ENCODE assay signal across 19 cellular contexts in genomic region chr5:127256886-127257597, GRCh38. TPM values are rescaled to one million over a fixed set of nuclear protein-coding genes. Genes with fewer than 3 reads are reported as not detected.
A peak's percentile ranks its signal among the peaks of the same experiment; 100 is the strongest.
DNase-seq lines count a peak whose midpoint lies in the region; ATAC-seq, FAIRE-seq and TF ChIP-seq lines count a peak whose summit lies in the region.
"Had no signal": no experiment of that assay in that cellular context is flagged by ENCODE, and none has a peak within 500 bp of the region (broad histone marks: within the 10 kb centered on the region; RNA-seq: fewer than 3 reads in every experiment).

No MANE protein-coding gene starts in this region.

- H4K20me1 ChIP-seq in H1 (replicated peaks in 1 of 2; ENCODE audit: control insufficient read depth in 1 of 2, insufficient read depth in 2 of 2, low read length in 2 of 2) = no peaks in the 10 kb centered on the region

- POLR2A ChIA-PET in H1 (lab: Charles Lee; ENCODE audit: partially characterized antibody) = interaction anchor here (0.6 kb wide), 1 partner anchor 335 kb away, joined by 4 read pairs; no protein-coding TSS in a partner anchor

- no peak overlapping the region for H4K8ac ChIP-seq in H1 (ENCODE audit: extremely low read depth, insufficient read depth, low read length)

- H4K5ac ChIP-seq in H1 (ENCODE audit: insufficient read length, low read depth, low read length) = no peak overlapping the region

- no peak overlapping the region for H3K14ac ChIP-seq in H1 (ENCODE audit: insufficient read length)

- H3K4me1 ChIP-seq in HUES48 (ENCODE audit: control insufficient read depth, insufficient read depth, low read length) = peaks cover 14% of the 10 kb centered on the region
- 0 out of 7 replicates have a peak, but pooled peaks cover 0 to 2% (median 0%) of the 10 kb centered on the region in 4 experiments for H3K4me1 ChIP-seq in H1 (replicated peaks in 1 of 4; ENCODE audit: control insufficient read depth in 3 of 4, insufficient read depth in 4 of 4, low read length in 3 of 4)
- H3K4me1 ChIP-seq in small intestine (ENCODE audit: control insufficient read depth in 2 of 2, insufficient read depth in 1 of 2, low read depth in 1 of 2, low read length in 1 of 2) = no peaks in the 10 kb centered on the region
- H3K4me1 ChIP-seq: A549, BE2C had no signal

- no peak overlapping the region for H2BK12ac ChIP-seq in H1 (ENCODE audit: low read depth, low read length)

- TF ChIP-seq RAD21 in H1 (IDR thresholded peaks at IDR 0.05 in 1 of 2, conservative IDR thresholded peaks at IDR 0.05 in 1 of 2; ENCODE audit: low read depth in 2 of 2, low read length in 2 of 2) = no peak

- CTCF ChIA-PET in H1 (lab: Charles Lee; ENCODE audit: partially characterized antibody) = no interaction called here

- H3K27me3 ChIP-seq in HUES48 (ENCODE audit: control insufficient read depth, insufficient read depth, low read length) (no peaks in the 10 kb centered on the region), H1 (replicated peaks in 1 of 4; ENCODE audit: control insufficient read depth in 3 of 4, extremely low read depth in 1 of 4, insufficient read depth in 3 of 4, low read length in 3 of 4) (no peaks in the 10 kb centered on the region), small intestine (ENCODE audit: control insufficient read depth in 2 of 2, insufficient read depth in 2 of 2, low read length in 2 of 2) (no peaks in the 10 kb centered on the region)
- H3K27me3 ChIP-seq: BE2C had no signal

- H3K23me2 ChIP-seq in H1 (ENCODE audit: low read depth, low read length) = no peaks in the 10 kb centered on the region

- H4K91ac ChIP-seq in H1 (replicated peaks; ENCODE audit: insufficient read length, low read length) = no peak overlapping the region

- no peak overlapping the region for H2BK15ac ChIP-seq in H1 (ENCODE audit: low read length)

- FAIRE-seq in H1 (lab: Jason Lieb, UNC) = peak; percentile 62
- no peak for FAIRE-seq in small intestine (lab: Jason Lieb, UNC)
- FAIRE-seq: A549, D721Med, GM12892, H54, K562 had no signal

- H3K18ac ChIP-seq in H1 (ENCODE audit: extremely low read depth, low read length) = no peak overlapping the region

- H3K23ac ChIP-seq in H1 (ENCODE audit: insufficient read length) = no peak overlapping the region

- H3K9ac ChIP-seq in HUES48 (ENCODE audit: low read depth, low read length) (0 out of 2 replicates have a peak overlapping the region, but pooled peaks have one; percentile 12), H1 (replicated peaks in 1 of 4; ENCODE audit: extremely low read depth in 1 of 4, low read depth in 3 of 4, low read length in 3 of 4) (no peak overlapping the region)

- no peak overlapping the region for H2AFZ ChIP-seq in H1 (ENCODE audit: low read length)

- intact Hi-C loops in left colon (cut with DNase I, micrococcal nuclease) = no loop called here

- peaks cover 15% of the 10 kb centered on the region for H3K9me3 ChIP-seq in HUES48 (ENCODE audit: control insufficient read depth, insufficient read depth, low read length)
- peaks cover 13 to 14% of the 10 kb centered on the region in 2 experiments for H3K9me3 ChIP-seq in H1 (ENCODE audit: insufficient read depth in 2 of 2, low read depth in 1 of 2, low read length in 1 of 2)
- peaks cover 2% of the 10 kb centered on the region for H3K9me3 ChIP-seq in small intestine (ENCODE audit: control insufficient read depth, low read depth)
- H3K9me3 ChIP-seq: BE2C had no signal

- in situ Hi-C loops in GM13977 (cut with MboI; ENCODE audit: low pct_unique_long_range_greater_than_20kb, low sequenced_read_pairs, unreplicated experiment) = no loop called here

- H3K36me3 ChIP-seq in HUES48 (ENCODE audit: control insufficient read depth, insufficient read depth, low read length) (no peaks in the 10 kb centered on the region), H1 (ENCODE audit: control insufficient read depth in 2 of 4, insufficient read depth in 4 of 4, low read length in 3 of 4) (peaks cover 0 to 5% (median 0%) of the 10 kb centered on the region in 4 experiments; a peak in 1 of 8 replicates), small intestine (ENCODE audit: control insufficient read depth in 2 of 2, insufficient read depth in 2 of 2, low read length in 2 of 2) (no peaks in the 10 kb centered on the region)
- H3K36me3 ChIP-seq: BE2C had no signal

- TF ChIP-seq CTCF in H1 (IDR thresholded peaks at IDR 0.05; ENCODE audit: control extremely low read depth in 1 of 3, insufficient read depth in 1 of 3, low read depth in 1 of 3, low read length in 3 of 3) (no peak), GM13977 (IDR thresholded peaks at IDR 0.05; ENCODE audit: extremely low read depth, insufficient read depth, missing control alignments) (no peak)

- 59% methylated on average over 2 of the region's 2 CpGs; no CpG with 5 or more reads in 1 of the 2 experiments for WGBS in H1 (ENCODE audit: extremely low coverage in 1 of 2, insufficient coverage in 1 of 2, insufficient read length in 1 of 2, insufficient replicate concordance in 2 of 2, low coverage in 1 of 2, low lambda C conversion rate in 2 of 2, missing lambda C conversion rate in 1 of 2), 2 experiments
- WGBS in small intestine, 3 donors = 35 to 65% (median 60%) methylated on average over 2 of the region's 2 CpGs

- DNase-seq in H1 (ENCODE audit: low read depth in 1 of 2, low spot score in 2 of 2) (no peak), left colon (no peak), small intestine (peak; percentile 51), SIG-M5 (lab: John Stamatoyannopoulos, UW) (no peak), GM13977 (ENCODE audit: low spot score) (no peak)
- DNase-seq: BE2C; CD8-positive, alpha-beta T cell; COR-L47; DND-41; GDM1 had no signal

- H2BK120ac ChIP-seq in H1 (replicated peaks; ENCODE audit: low read depth, low read length) = no peak overlapping the region

- H3K79me1 ChIP-seq in H1 (ENCODE audit: low read depth, low read length) = no peaks in the 10 kb centered on the region

- TF ChIP-seq POLR2A in H1 (IDR thresholded peaks at IDR 0.05; ENCODE audit: control extremely low read depth in 1 of 2, low read depth in 2 of 2, low read length in 2 of 2) = no peak

- peak overlapping the region in 1 of 2 experiments; percentile 23; a peak in 2 of 4 replicates for H3K4me2 ChIP-seq in H1 (ENCODE audit: insufficient read depth in 1 of 2, low read depth in 2 of 2, low read length in 2 of 2)
- H3K4me2 ChIP-seq: A549 had no signal

- ATAC-seq in left colon = peak; percentile 99
- ATAC-seq in GM18502 (IDR thresholded peaks at IDR 0.05; ENCODE audit: poor library complexity, unreplicated experiment) = no peak
- ATAC-seq: A549; CD8-positive, alpha-beta T cell; K562 had no signal

- no peak overlapping the region for H3K56ac ChIP-seq in H1 (replicated peaks; ENCODE audit: insufficient read length, low read depth, low read length)

- no peak overlapping the region for H3K4me3 ChIP-seq in HUES48 (ENCODE audit: low read depth, low read length)
- H3K4me3 ChIP-seq in H1 (ENCODE audit: extremely low read depth in 1 of 4, insufficient read depth in 2 of 4, low read depth in 3 of 4, low read length in 4 of 4) = no peak overlapping the region
- no peak overlapping the region for H3K4me3 ChIP-seq in small intestine (ENCODE audit: low read depth in 1 of 2, low read length in 2 of 2)
- H3K4me3 ChIP-seq: A549, K562 had no signal

- no peak overlapping the region for H2AK5ac ChIP-seq in H1 (ENCODE audit: low read depth, low read length)

- H3K4ac ChIP-seq in H1 (replicated peaks; ENCODE audit: insufficient read length, low read depth, low read length) = no peak overlapping the region

- H2BK20ac ChIP-seq in H1 (ENCODE audit: low read length) = no peak overlapping the region

- no peaks in the 10 kb centered on the region for H3K79me2 ChIP-seq in H1 (ENCODE audit: control insufficient read depth in 1 of 2, insufficient read depth in 2 of 2, low read length in 2 of 2)

- H3K27ac ChIP-seq in HUES48 (ENCODE audit: low read depth, low read length) (peak overlapping the region; percentile 95), H1 (ENCODE audit: low read depth, low read length) (no peak overlapping the region), small intestine (ENCODE audit: low read depth in 1 of 2, low read length in 1 of 2) (no peak overlapping the region)
- H3K27ac ChIP-seq: A549, C4-2B had no signal

- H2BK5ac ChIP-seq in H1 (ENCODE audit: low read depth, low read length) = no peak overlapping the region

- TF ChIP-seq EP300 in H1 (IDR thresholded peaks at IDR 0.05; ENCODE audit: borderline replicate concordance in 1 of 2, low read depth in 2 of 2, low read length in 2 of 2) = no peak

TF ChIP-seq in H1, 55 proteins besides CTCF, POLR2A, EP300 and RAD21 (continues in another document):
- TF ChIP-seq ATF2 (IDR thresholded peaks at IDR 0.05; ENCODE audit: low read length) (no peak), RFX5 (IDR thresholded peaks at IDR 0.05; ENCODE audit: borderline replicate concordance, low read depth, low read length) (no peak), TCF12 (IDR thresholded peaks at IDR 0.05; ENCODE audit: low read depth, low read length) (0 out of 2 replicates have a peak, but pooled peaks have one; percentile 16), HDAC2 (IDR thresholded peaks at IDR 0.05; ENCODE audit: borderline replicate concordance in 1 of 2, low read depth in 2 of 2, low read length in 2 of 2) (peak in 1 of 2 experiments; percentile 90; a peak in 1 of 4 replicates), CEBPB (IDR thresholded peaks at IDR 0.05; ENCODE audit: low read depth, low read length) (no peak), CTBP2 (IDR thresholded peaks at IDR 0.05; ENCODE audit: borderline replicate concordance, insufficient read depth, insufficient read length, low read length) (no peak), CREB1 (IDR thresholded peaks at IDR 0.05) (no peak)

RNA-seq across cellular contexts. Expression of gene MEGF10, which starts 33.6 kb away (rescaled TPM):
- total RNA-seq in H1 (2021; fragmentation: NEBNext Ultra II Directional; extraction: Animal tissue kit (Norgen Biotek cat#: 25700)) = 38.2 and 43.2 TPM in 2 replicates
- polyA plus RNA-seq in H1 (2011; rRNA removed) = 27.8 and 53.1 TPM in 2 replicates
- polyA plus RNA-seq in H1 (2011; cell fraction: cytosol; rRNA removed) = 24.7 TPM
- polyA plus RNA-seq in H1 (2011; cell fraction: nucleus; rRNA removed) = 124 TPM
- 20.0 to 43.4 TPM (median 30.2 TPM) in 4 replicates for polyA plus RNA-seq in H1 (2012, experiment 1 of 2)
- polyA plus RNA-seq in H1 (2012, experiment 2 of 2) = 5.1 TPM
- polyA plus RNA-seq in H1 (2013, experiment 1 of 2) = 34.1 TPM
- polyA plus RNA-seq in H1 (2013, experiment 2 of 2) = 32.7 TPM
- 279 and 422 TPM in 2 replicates for polyA minus RNA-seq in H1 (2011; rRNA and poly(A)+ RNA removed)
- polyA minus RNA-seq in H1 (2011; cell fraction: cytosol; rRNA and poly(A)+ RNA removed) = 46.1 TPM
- polyA minus RNA-seq in H1 (2011; cell fraction: nucleus; rRNA and poly(A)+ RNA removed) = 141 TPM
- total RNA-seq in left colon = under 1 TPM; 0.49 to 0.92 TPM
- polyA plus RNA-seq in small intestine = under 1 TPM in 1 of 3 donors, not detected in 2; 0.31 TPM
- total RNA-seq: CD8-positive, alpha-beta T cell had no signal
- polyA plus RNA-seq: AG04450, K562 had no signal

Comparison
In these comparisons a context has a peak if more than half of its experiments do, and no peak if none do; other contexts are left out.
1. RNA of gene MEGF10, which starts 33.6 kb away (total RNA-seq): 38.2 to 43.2 TPM in H1; 0.49 to 0.92 TPM in left colon; every median in the first group is over 10 times any median in the second.